ENCODE assay signal across 8 cellular contexts in genomic region chr2:23312996-23313606, GRCh38.
A peak's percentile ranks its signal among the peaks of the same experiment; 100 is the strongest.
DNase-seq lines count a peak whose midpoint lies in the region; ATAC-seq and TF ChIP-seq lines count a peak whose summit lies in the region.

No MANE protein-coding gene starts in this region.

- TF ChIP-seq CTCF in GM20000 (IDR thresholded peaks at IDR 0.05; ENCODE audit: extremely low read depth, missing control alignments) (peak; percentile 74), psoas muscle (IDR thresholded peaks at IDR 0.05) (peak; percentile 28)

- no peaks in the 10 kb centered on the region for H3K9me3 ChIP-seq in psoas muscle

- no peak for ATAC-seq in psoas muscle
- ATAC-seq in HG03045 (IDR thresholded peaks at IDR 0.05; ENCODE audit: unreplicated experiment): no peak

- H3K4me1 ChIP-seq in psoas muscle: no peaks in the 10 kb centered on the region

- H3K27ac ChIP-seq in psoas muscle: no peak overlapping the region
- no peak overlapping the region for H3K27ac ChIP-seq in substantia nigra (ENCODE audit: low read depth, low read length, poor library complexity, severe bottlenecking)

- H3K27me3 ChIP-seq in psoas muscle (ENCODE audit: insufficient read depth in 3 of 3, low read length in 2 of 3): no peaks in the 10 kb centered on the region

- no peaks in the 10 kb centered on the region for H3K36me3 ChIP-seq in psoas muscle (ENCODE audit: insufficient read depth in 1 of 2, low read depth in 1 of 2)

- DNase-seq in ELR (ENCODE audit: low read depth) (peak; percentile 49), GM20000 (ENCODE audit: low spot score) (peak; percentile 63), HuH-7.5 (ENCODE audit: low spot score) (peak; percentile 34), amniotic epithelial cell (ENCODE audit: low read depth) (peak; percentile 6), psoas muscle (no peak), substantia nigra (lab: John Stamatoyannopoulos, UW) (no peak), SKM-1 (lab: John Stamatoyannopoulos, UW; ENCODE audit: unreplicated experiment) (no peak)

- no peak overlapping the region for H3K4me3 ChIP-seq in psoas muscle

- intact Hi-C loops in psoas muscle (cut with DNase I): no loop called here

- 53 to 59% (median 56%) methylated on average over 10 of the region's 10 CpGs for WGBS in psoas muscle, 3 donors

Comparison
In these comparisons a context has a peak if more than half of its experiments do, and no peak if none do; other contexts are left out.
1. DNase-seq: peak in ELR (single experiment), GM20000 (single experiment), HuH-7.5 (single experiment) and amniotic epithelial cell (single experiment); none in psoas muscle (0 of 2), substantia nigra (0 of 49) and SKM-1 (single experiment).